8 cellular contexts compared by ENCODE assay signal in the genomic region with DNA sequence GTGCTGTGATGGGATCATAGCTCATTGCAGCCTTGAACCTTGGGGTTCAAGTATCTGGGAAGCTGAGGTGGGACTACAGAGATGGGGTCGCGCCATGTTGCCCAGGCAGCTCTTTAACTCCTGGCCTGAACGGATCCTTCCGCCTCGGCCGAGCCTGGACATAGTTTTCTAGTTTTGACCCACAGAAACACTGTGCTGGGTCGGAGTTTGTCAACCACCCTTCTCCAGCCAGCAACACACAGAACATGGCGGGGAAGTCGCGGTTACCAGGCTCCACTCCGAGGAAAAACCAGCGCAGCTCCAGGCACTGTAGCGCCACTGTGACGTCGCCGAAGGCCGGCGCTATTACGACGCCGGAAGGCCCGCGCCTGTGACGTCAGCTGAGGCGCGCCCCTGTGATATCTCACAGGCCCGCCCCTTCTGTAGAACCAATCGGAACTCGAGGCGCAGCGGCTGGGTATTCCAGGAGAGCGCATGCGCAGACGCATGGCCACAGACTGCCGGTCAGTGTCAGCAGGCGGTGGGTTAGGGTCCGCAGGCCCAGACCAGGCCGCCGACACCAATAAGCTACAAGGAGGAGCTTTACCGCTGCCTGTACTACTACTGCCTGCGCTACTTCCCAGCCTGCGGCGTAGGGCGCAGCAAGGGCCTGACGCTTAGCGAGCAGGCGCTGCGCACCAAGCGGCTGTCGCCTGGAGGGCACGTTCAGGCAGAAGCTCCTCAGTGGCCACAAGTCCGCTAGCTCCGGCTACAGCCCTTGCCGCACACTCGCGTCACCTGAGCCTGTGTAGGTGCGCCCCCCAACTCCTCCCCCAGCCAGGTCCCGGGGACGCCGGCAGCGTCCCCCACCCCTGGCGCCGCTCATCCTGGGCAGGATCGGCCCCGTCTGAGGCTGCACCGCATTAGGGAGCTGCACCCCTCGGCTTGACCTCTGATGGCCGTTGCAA.
DNase-seq lines count a peak whose midpoint lies in the region; ATAC-seq lines count a peak whose summit lies in the region.

No MANE protein-coding gene starts in this region.

- H3K9me3 ChIP-seq in esophagus (ENCODE audit: control insufficient read depth in 2 of 2, insufficient read depth in 1 of 2, low read depth in 1 of 2, low read length in 1 of 2): no peaks in the 10 kb centered on the region
- H3K9me3 ChIP-seq in muscle layer of colon (ENCODE audit: low read length): no peaks in the 10 kb centered on the region

- H3K4me1 Mint-ChIP-seq in IgD-negative memory B cell: peaks cover 9 to 16% (median 15%) of the 10 kb centered on the region in 3 donors
- peaks cover 20% of the 10 kb centered on the region for H3K4me1 Mint-ChIP-seq in activated T-cell treated with anti-CD3 and anti-CD28 coated beads, Interleukin-2, amount 50 U/mL, for 24 hours (ENCODE audit: low read depth)

- no peaks in the 10 kb centered on the region for H3K27me3 Mint-ChIP-seq in IgD-negative memory B cell
- H3K27me3 Mint-ChIP-seq in activated T-cell treated with anti-CD3 and anti-CD28 coated beads, Interleukin-2, amount 50 U/mL, for 24 hours: no peaks in the 10 kb centered on the region

- H3K36me3 ChIP-seq in esophagus (ENCODE audit: control insufficient read depth in 2 of 2, insufficient read depth in 2 of 2, low read length in 1 of 2): no peaks in the 10 kb centered on the region
- H3K36me3 ChIP-seq in muscle layer of colon (ENCODE audit: insufficient read depth, low read length): no peaks in the 10 kb centered on the region

- H3K9ac ChIP-seq in muscle layer of colon (ENCODE audit: low read length): peak overlapping the region; percentile 96

- no peaks in the 10 kb centered on the region for H3K27me3 ChIP-seq in esophagus (ENCODE audit: control insufficient read depth in 1 of 2, insufficient read depth in 2 of 2, low read length in 2 of 2)
- H3K27me3 ChIP-seq in muscle layer of colon (ENCODE audit: control insufficient read depth in 1 of 2, insufficient read depth in 2 of 2, low read length in 2 of 2): no peaks in the 10 kb centered on the region

- H3K4me3 Mint-ChIP-seq in IgD-negative memory B cell: peak overlapping the region; percentile 90 to 98 (median 94)
- peak overlapping the region; percentile 92 for H3K4me3 Mint-ChIP-seq in activated T-cell treated with anti-CD3 and anti-CD28 coated beads, Interleukin-2, amount 50 U/mL, for 24 hours

- 0% methylated on average over 67 to 68 of the region's 68 CpGs for WGBS in esophagus, 2 donors

- H3K4me1 ChIP-seq in esophagus (ENCODE audit: control insufficient read depth in 2 of 2, insufficient read depth in 2 of 2, low read length in 1 of 2) (peaks cover 0 to 2% of the 10 kb centered on the region in 2 donors), muscle layer of colon (ENCODE audit: insufficient read depth, low read length) (peaks cover 7% of the 10 kb centered on the region)

- DNase-seq in DMS153 treated with DMSO at 0.1 percent for 48 hours (lab: John Stamatoyannopoulos, UW; ENCODE audit: unreplicated experiment): peak; percentile 90
- peak; percentile 69 for DNase-seq in OCI-M2 (lab: John Stamatoyannopoulos, UW; ENCODE audit: unreplicated experiment)
- peak; percentile 97 for DNase-seq in activated T-cell treated with anti-CD3 and anti-CD28 coated beads, Interleukin-2, amount 50 U/mL, for 24 hours
- DNase-seq in stimulated activated CD8-positive, alpha-beta memory T cell treated with anti-CD3 and anti-CD28 coated beads, Interleukin-7, amount 100 ng/mL, for 24 hours (ENCODE audit: low read depth): peak; percentile 90

- H3K9me3 Mint-ChIP-seq in IgD-negative memory B cell: no peaks in the 10 kb centered on the region
- H3K9me3 Mint-ChIP-seq in activated T-cell treated with anti-CD3 and anti-CD28 coated beads, Interleukin-2, amount 50 U/mL, for 24 hours: no peaks in the 10 kb centered on the region

- H3K4me3 ChIP-seq in esophagus (ENCODE audit: low read depth in 1 of 2, low read length in 2 of 2): peak overlapping the region; percentile 67 to 83
- peak overlapping the region; percentile 65 to 91 for H3K4me3 ChIP-seq in muscle layer of colon (ENCODE audit: low read depth in 1 of 2, low read length in 2 of 2)

- H3K27ac Mint-ChIP-seq in IgD-negative memory B cell: peak overlapping the region; percentile 98 to 100 (median 98)
- H3K27ac Mint-ChIP-seq in activated T-cell treated with anti-CD3 and anti-CD28 coated beads, Interleukin-2, amount 50 U/mL, for 24 hours: peak overlapping the region; percentile 97

- H3K36me3 Mint-ChIP-seq in IgD-negative memory B cell: no peaks in the 10 kb centered on the region
- H3K36me3 Mint-ChIP-seq in activated T-cell treated with anti-CD3 and anti-CD28 coated beads, Interleukin-2, amount 50 U/mL, for 24 hours (ENCODE audit: low read depth): peaks cover 12% of the 10 kb centered on the region

- peak; percentile 98 for ATAC-seq in GM21529 (IDR thresholded peaks at IDR 0.05; ENCODE audit: unreplicated experiment)

- H3K27ac ChIP-seq in esophagus (ENCODE audit: low read depth in 2 of 2, low read length in 1 of 2): peak overlapping the region; percentile 92 to 93
- peak overlapping the region; percentile 82 for H3K27ac ChIP-seq in muscle layer of colon (ENCODE audit: low read depth, low read length)

Comparison
In these comparisons a context has a peak if more than half of its experiments do, and no peak if none do; other contexts are left out.
1. Peak in every context shown above with its lines: DNase-seq, ATAC-seq, H3K4me3 ChIP-seq and H3K27ac ChIP-seq.